ENCODE assay signal across 1 cellular context in the genomic region with DNA sequence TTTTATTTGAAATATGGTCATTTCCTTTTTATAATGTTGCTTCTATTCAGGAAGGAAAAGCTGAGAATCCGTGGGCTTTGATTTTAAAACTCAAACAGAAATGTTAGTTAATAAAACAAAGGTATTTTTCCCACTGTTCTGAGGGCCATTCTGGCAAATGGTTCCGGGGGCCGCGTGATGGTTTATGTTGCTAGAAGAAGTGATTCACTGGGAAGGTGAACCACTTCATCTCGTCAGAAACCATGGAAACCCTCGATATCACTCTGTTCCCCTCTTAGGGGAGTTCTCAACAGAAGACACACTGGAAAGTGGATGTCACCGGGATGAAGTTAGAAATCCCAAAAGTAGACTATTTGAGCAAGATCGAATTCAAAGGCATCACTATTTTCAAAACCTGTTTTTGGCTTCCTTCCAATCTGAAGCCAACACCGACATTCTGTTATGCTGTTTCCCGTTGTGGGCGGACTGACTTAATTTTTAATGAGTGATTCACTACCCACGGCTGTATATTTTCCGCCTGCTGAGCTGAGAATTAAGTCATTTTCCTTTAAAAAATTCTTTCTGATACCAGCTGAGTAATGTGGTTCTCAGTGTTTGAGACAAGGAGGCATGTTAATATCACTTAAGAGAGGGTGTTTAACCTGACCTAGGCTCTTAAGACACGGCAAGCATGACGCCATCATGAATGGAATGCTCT.
TF ChIP-seq lines count a peak whose summit lies in the region.

No MANE protein-coding gene starts in this region.

TF ChIP-seq in GM12878, 131 proteins besides CTCF, POLR2A, EP300 and RAD21 (continued from another document):
- TF ChIP-seq MAX (IDR thresholded peaks at IDR 0.05; ENCODE audit: low read depth, low read length) (no peak), MTA2 (IDR thresholded peaks at IDR 0.05; ENCODE audit: low read depth) (no peak), CBX3 (IDR thresholded peaks at IDR 0.05; ENCODE audit: borderline replicate concordance, low read depth) (no peak), REST (IDR thresholded peaks at IDR 0.05; ENCODE audit: low read depth, low read length) (no peak), DPF2 (IDR thresholded peaks at IDR 0.05) (no peak)
